9 cellular contexts compared by ENCODE assay signal in genomic region chr10:44010873-44011602, GRCh38.
DNase-seq lines count a peak whose midpoint lies in the region; ATAC-seq lines count a peak whose summit lies in the region.
"Had no signal": no experiment of that assay in that cellular context is flagged by ENCODE, and none has a peak within 500 bp of the region (broad histone marks: within the 10 kb centered on the region; RNA-seq: fewer than 3 reads in every experiment).

No MANE protein-coding gene starts in this region.

- DNase-seq in A172 (ENCODE audit: low spot score) = peak; percentile 46
- no peak for DNase-seq in activated naive CD8-positive, alpha-beta T cell treated with anti-CD3 and anti-CD28 coated beads, Interleukin-2, amount 10 ng/mL, durations not matched to agents 7 days and 5 days
- no peak for DNase-seq in effector memory CD4-positive, alpha-beta T cell
- DNase-seq in NCI-H128 (lab: John Stamatoyannopoulos, UW; ENCODE audit: unreplicated experiment) = no peak
- no peak for DNase-seq in NCI-H1092 (lab: John Stamatoyannopoulos, UW)
- no peak for DNase-seq in activated CD4-positive, alpha-beta T cell treated with anti-CD3 and anti-CD28 coated beads, Interleukin-2, amount 50 U/mL, for 4 hours

- H3K36me3 ChIP-seq in effector memory CD4-positive, alpha-beta T cell (ENCODE audit: control insufficient read depth, insufficient read depth, low read length) = no peaks in the 10 kb centered on the region

- peaks cover 9% of the 10 kb centered on the region for H3K4me1 Mint-ChIP-seq in activated naive CD8-positive, alpha-beta T cell treated with anti-CD3 and anti-CD28 coated beads, Interleukin-2, amount 10 ng/mL, durations not matched to agents 7 days and 5 days

- no peak overlapping the region for H3K27ac ChIP-seq in effector memory CD4-positive, alpha-beta T cell (ENCODE audit: insufficient read depth, low read length, poor library complexity, severe bottlenecking)

- H3K36me3 Mint-ChIP-seq in activated naive CD8-positive, alpha-beta T cell treated with anti-CD3 and anti-CD28 coated beads, Interleukin-2, amount 10 ng/mL, durations not matched to agents 7 days and 5 days = no peaks in the 10 kb centered on the region

- H3K9me3 Mint-ChIP-seq in activated naive CD8-positive, alpha-beta T cell treated with anti-CD3 and anti-CD28 coated beads, Interleukin-2, amount 10 ng/mL, durations not matched to agents 7 days and 5 days = no peaks in the 10 kb centered on the region

- H3K4me1 ChIP-seq in effector memory CD4-positive, alpha-beta T cell (ENCODE audit: control insufficient read depth, insufficient read depth, low read length, poor library complexity, severe bottlenecking) = no peaks in the 10 kb centered on the region

- POLR2A ChIA-PET in activated naive CD8-positive, alpha-beta T cell treated with anti-CD3 and anti-CD28 coated beads, Interleukin-2, amount 10 ng/mL, durations not matched to agents 7 days and 5 days (lab: Charles Lee) = no interaction called here

- H3K4me3 Mint-ChIP-seq in activated naive CD8-positive, alpha-beta T cell treated with anti-CD3 and anti-CD28 coated beads, Interleukin-2, amount 10 ng/mL, durations not matched to agents 7 days and 5 days = no peak overlapping the region

- H3K27me3 Mint-ChIP-seq in activated naive CD8-positive, alpha-beta T cell treated with anti-CD3 and anti-CD28 coated beads, Interleukin-2, amount 10 ng/mL, durations not matched to agents 7 days and 5 days = peaks cover under 1% of the 10 kb centered on the region

- H3K27ac Mint-ChIP-seq in activated naive CD8-positive, alpha-beta T cell treated with anti-CD3 and anti-CD28 coated beads, Interleukin-2, amount 10 ng/mL, durations not matched to agents 7 days and 5 days = no peak overlapping the region

- no peaks in the 10 kb centered on the region for H3K9me3 ChIP-seq in effector memory CD4-positive, alpha-beta T cell (ENCODE audit: control insufficient read depth, low read length)

- H3K4me3 ChIP-seq in effector memory CD4-positive, alpha-beta T cell (ENCODE audit: insufficient read depth, low read depth, low read length, poor library complexity, severe bottlenecking) = no peak overlapping the region

- ATAC-seq in GM19035 (IDR thresholded peaks at IDR 0.05; ENCODE audit: unreplicated experiment) = peak; percentile 94
- peak; percentile 95 for ATAC-seq in HG02981 (IDR thresholded peaks at IDR 0.05; ENCODE audit: unreplicated experiment)
- peak; percentile 79 for ATAC-seq in activated naive CD8-positive, alpha-beta T cell treated with anti-CD3 and anti-CD28 coated beads, Interleukin-2, amount 10 ng/mL, durations not matched to agents 7 days and 5 days (ENCODE audit: low read depth)
- ATAC-seq: Panc1 had no signal

- H3K27me3 ChIP-seq in effector memory CD4-positive, alpha-beta T cell (replicated peaks; ENCODE audit: control insufficient read depth, insufficient read depth, low read length, poor library complexity, severe bottlenecking) = no peaks in the 10 kb centered on the region
